In genomic region chr10:103855424-103855823, GRCh38 we compare ENCODE assay signal across 8 cellular contexts. TPM values are rescaled to one million over a fixed set of nuclear protein-coding genes. Genes with fewer than 3 reads are reported as not detected.
DNase-seq lines count a peak whose midpoint lies in the region; ATAC-seq and TF ChIP-seq lines count a peak whose summit lies in the region.

TSS of gene SH3PXD2A (minus strand) at chr10:103855576. CDS start at chr10:103855266, 310 bp downstream.

- WGBS in lung, 2 donors, result 1% methylated on average over 31 to 54 of the region's 54 CpGs
- 1% methylated on average over 36 of the region's 54 CpGs; no CpG with 5 or more reads in 1 of the 2 donors for WGBS in testis, 2 donors

- H3K27me3 ChIP-seq in dorsolateral prefrontal cortex (no peaks in the 10 kb centered on the region), lung (ENCODE audit: control insufficient read depth, insufficient read depth) (no peaks in the 10 kb centered on the region), testis (no peaks in the 10 kb centered on the region)

- peaks cover 18 to 21% of the 10 kb centered on the region in 2 donors for H3K4me1 ChIP-seq in lung (ENCODE audit: control insufficient read depth in 2 of 2, insufficient read depth in 2 of 2, low read length in 2 of 2)
- peaks cover 36% of the 10 kb centered on the region for H3K4me1 ChIP-seq in testis

- H3K4me3 ChIP-seq in dorsolateral prefrontal cortex (peak within 1 kb of the TSS; percentile 46 to 90 (median 76)), lung (peak within 1 kb of the TSS; percentile 56), testis (peak within 1 kb of the TSS; percentile 59 to 61)

- peak in 7 of 56 donors; percentile 2 to 20 (median 14) for TF ChIP-seq CTCF in dorsolateral prefrontal cortex (IDR thresholded peaks at IDR 0.05 in 54 of 56, conservative IDR thresholded peaks at IDR 0.05 in 2 of 56; ENCODE audit: low read depth in 1 of 56, partially characterized antibody in 56 of 56)
- TF ChIP-seq CTCF in lung (IDR thresholded peaks at IDR 0.05; ENCODE audit: control extremely low read depth, extremely low read depth), result no peak
- TF ChIP-seq CTCF in testis (IDR thresholded peaks at IDR 0.05), result peak in 1 of 3 experiments; percentile 15

- H3K36me3 ChIP-seq in lung (ENCODE audit: control insufficient read depth in 2 of 2, insufficient read depth in 2 of 2, low read length in 2 of 2) (peaks cover 0 to 2% of the 10 kb centered on the region in 2 donors), testis (ENCODE audit: low read depth, missing control alignments) (no peaks in the 10 kb centered on the region)

- H3K9me3 ChIP-seq in lung (ENCODE audit: control insufficient read depth in 2 of 2, insufficient read depth in 1 of 2, low read length in 1 of 2), result no peaks in the 10 kb centered on the region
- no peaks in the 10 kb centered on the region for H3K9me3 ChIP-seq in testis

- peak; percentile 54 for ATAC-seq in activated CD4-positive, CD25-positive, alpha-beta regulatory T cell treated with anti-CD3 and anti-CD28 coated beads, Interleukin-2, amount 50 U/mL, for 24 hours
- peak; percentile 11 for ATAC-seq in lung (ENCODE audit: insufficient read depth, low FRiP score)
- no peak for ATAC-seq in HG03342 (IDR thresholded peaks at IDR 0.05; ENCODE audit: unreplicated experiment)

- TF ChIP-seq POLR2A in testis (IDR thresholded peaks at IDR 0.05), result no peak

- no peak for DNase-seq in activated CD4-positive, CD25-positive, alpha-beta regulatory T cell treated with anti-CD3 and anti-CD28 coated beads, Interleukin-2, amount 50 U/mL, for 72 hours
- DNase-seq in T-helper 2 cell, result peak in 3 of 5 experiments; percentile 11 to 30 (median 12)
- DNase-seq in dorsolateral prefrontal cortex, result peak in 4 of 10 donors; percentile 29 to 64 (median 41)
- no peak for DNase-seq in lung (ENCODE audit: low spot score)
- no peak for DNase-seq in testis
- DNase-seq in NCI-H1436 (lab: John Stamatoyannopoulos, UW), result no peak

- intact Hi-C loops in dorsolateral prefrontal cortex (cut with DNase I), result loop anchor here (5.0 kb wide), 2 partner anchors 98 to 258 kb away; no protein-coding TSS in a partner anchor
- intact Hi-C loops in testis (cut with DNase I; ENCODE audit: low total_unique reads), result loop anchor here (5.0 kb wide), 1 partner anchor 138 kb away; no protein-coding TSS in a partner anchor

- peak within 1 kb of the TSS in 54 of 59 donors; percentile 13 to 91 (median 72) for H3K27ac ChIP-seq in dorsolateral prefrontal cortex
- H3K27ac ChIP-seq in lung (ENCODE audit: low read depth in 1 of 2, low read length in 1 of 2), result peak within 1 kb of the TSS; percentile 67 to 85
- peak within 1 kb of the TSS; percentile 26 to 39 for H3K27ac ChIP-seq in testis

RNA-seq across cellular contexts. Expression of gene SH3PXD2A, which starts in this region (rescaled TPM):
- 100 to 1,000 TPM in 3 of 120 experiments, 10 to 100 TPM in 117; 48.4 to 103 (median 64.6) TPM for total RNA-seq in dorsolateral prefrontal cortex
- 10 to 100 TPM; 47.6 to 53.2 TPM for total RNA-seq in lung
- polyA plus RNA-seq in lung, result 10 to 100 TPM in 1 of 2 donors, 1 to 10 TPM in 1; 9.9 to 10.9 TPM
- total RNA-seq in testis, result 10 to 100 TPM; 10.8 to 12.0 TPM
- polyA plus RNA-seq in testis (ENCODE audit: insufficient read depth, low read depth, low replicate concordance), result 12.1 TPM

Comparison
In these comparisons a context has a peak if more than half of its experiments do, and no peak if none do; other contexts are left out.
1. DNase-seq: peak in T-helper 2 cell (3 of 5); none in activated CD4-positive, CD25-positive, alpha-beta regulatory T cell treated with anti-CD3 and anti-CD28 coated beads, Interleukin-2, amount 50 U/mL, for 72 hours (single experiment), lung (single experiment), testis (single experiment) and NCI-H1436 (single experiment).
2. Peak in every context shown above with its lines, with median percentiles within 50 percentile points of each other: H3K27ac ChIP-seq and H3K4me3 ChIP-seq.